Comparison of ENCODE assay signal across 10 cellular contexts in the genomic region with DNA sequence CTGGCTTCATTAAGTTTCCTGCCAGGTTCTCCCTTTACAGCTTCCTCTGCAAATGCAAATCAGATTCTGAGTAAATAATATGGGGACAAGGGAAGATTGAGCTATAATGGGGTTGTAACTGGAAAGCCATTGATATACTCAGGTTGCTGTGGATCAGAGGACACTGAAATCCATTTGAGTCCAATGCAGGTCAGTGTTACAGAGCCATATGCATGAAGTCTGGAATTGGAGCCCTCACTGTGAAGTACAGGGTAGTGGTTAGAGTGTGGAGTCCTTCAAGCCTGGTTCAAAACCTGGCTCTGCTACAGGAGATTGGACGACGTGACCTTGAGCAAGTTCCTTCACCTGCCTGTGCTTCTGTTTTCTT. TPM values are rescaled to one million over a fixed set of nuclear protein-coding genes. Genes with fewer than 3 reads are reported as not detected.
A peak's percentile ranks its signal among the peaks of the same experiment; 100 is the strongest.
DNase-seq lines count a peak whose midpoint lies in the region; ATAC-seq, FAIRE-seq and TF ChIP-seq lines count a peak whose summit lies in the region.
"Had no signal": no experiment of that assay in that cellular context is flagged by ENCODE, and none has a peak within 500 bp of the region (broad histone marks: within the 10 kb centered on the region; RNA-seq: fewer than 3 reads in every experiment).

No MANE protein-coding gene starts in this region.

- no peak overlapping the region for H3K4me3 ChIP-seq in WERI-Rb-1 (ENCODE audit: low read depth, low read length)

- no peak for TF ChIP-seq POLR2A in GM12892 (IDR thresholded peaks at IDR 0.05; ENCODE audit: low read depth, low read length)

- H3K4me3 Mint-ChIP-seq in immature natural killer cell = peak overlapping the region; percentile 77 to 96 (median 81)
- H3K4me3 Mint-ChIP-seq: dendritic cell treated with granulocyte-macrophage colony-stimulating factor and Interleukin-4, amounts not matched to agents 40 ng/mL and 50 ng/mL, for 4 days had no signal

- H3K9me3 ChIP-seq in WERI-Rb-1 (ENCODE audit: severe bottlenecking) = no peaks in the 10 kb centered on the region

- peaks cover 74 to 91% of the 10 kb centered on the region in 2 donors for H3K4me1 Mint-ChIP-seq in immature natural killer cell

- H3K27ac ChIP-seq in WERI-Rb-1 = no peak overlapping the region

- no peak for FAIRE-seq in GM12892 (lab: Jason Lieb, UNC)

- DNase-seq in immature natural killer cell = no peak
- DNase-seq in stimulated activated CD4-positive, alpha-beta T cell treated with anti-CD3 and anti-CD28 coated beads, Interleukin-15, amount 100 ng/mL, for 24 hours = no peak
- DNase-seq in activated CD8-positive, alpha-beta memory T cell treated with anti-CD3 and anti-CD28 coated beads for 24 hours = no peak
- no peak for DNase-seq in GM12892 (ENCODE audit: insufficient read length)
- no peak for DNase-seq in WERI-Rb-1
- DNase-seq: activated CD4-positive, alpha-beta T cell treated with anti-CD3 and anti-CD28 coated beads, Interleukin-2, amount 50 U/mL, for 48 hours had no signal

- H3K27me3 Mint-ChIP-seq in immature natural killer cell (ENCODE audit: low read depth in 3 of 3) = peaks cover 0 to 2% (median 1%) of the 10 kb centered on the region in 3 donors
- H3K27me3 Mint-ChIP-seq: dendritic cell treated with granulocyte-macrophage colony-stimulating factor and Interleukin-4, amounts not matched to agents 40 ng/mL and 50 ng/mL, for 4 days had no signal

- H3K27ac Mint-ChIP-seq in immature natural killer cell = peak overlapping the region; percentile 91 to 98 (median 98)
- H3K27ac Mint-ChIP-seq: dendritic cell treated with granulocyte-macrophage colony-stimulating factor and Interleukin-4, amounts not matched to agents 40 ng/mL and 50 ng/mL, for 4 days had no signal

- H3K36me3 Mint-ChIP-seq in immature natural killer cell = peaks cover 3 to 17% (median 4%) of the 10 kb centered on the region in 3 donors

- no peaks in the 10 kb centered on the region for H3K36me3 ChIP-seq in WERI-Rb-1

- ATAC-seq in GM18873 (IDR thresholded peaks at IDR 0.05; ENCODE audit: low FRiP score, unreplicated experiment) (peak; percentile 12), GM21576 (IDR thresholded peaks at IDR 0.05; ENCODE audit: unreplicated experiment) (peak; percentile 14), HG03520 (IDR thresholded peaks at IDR 0.05; ENCODE audit: unreplicated experiment) (peak; percentile 7)

- H3K27me3 ChIP-seq in WERI-Rb-1 (ENCODE audit: insufficient read depth, low read depth, severe bottlenecking) = no peaks in the 10 kb centered on the region

- peaks cover 0 to 8% (median 2%) of the 10 kb centered on the region in 6 donors for H3K9me3 Mint-ChIP-seq in immature natural killer cell
- H3K9me3 Mint-ChIP-seq: dendritic cell treated with granulocyte-macrophage colony-stimulating factor and Interleukin-4, amounts not matched to agents 40 ng/mL and 50 ng/mL, for 4 days had no signal

- TF ChIP-seq CTCF in WERI-Rb-1 (IDR thresholded peaks at IDR 0.05; ENCODE audit: low read depth, low read length) = no peak

RNA-seq across cellular contexts. Expression of gene TIMD4, which starts 48.7 kb away (rescaled TPM):
- under 1 TPM in 1 of 3 donors, not detected in 2; 0.43 TPM for polyA plus RNA-seq in immature natural killer cell
- polyA plus RNA-seq in GM12892 (2012; ENCODE audit: missing spikeins) = 0.85 TPM
